In the genomic region with DNA sequence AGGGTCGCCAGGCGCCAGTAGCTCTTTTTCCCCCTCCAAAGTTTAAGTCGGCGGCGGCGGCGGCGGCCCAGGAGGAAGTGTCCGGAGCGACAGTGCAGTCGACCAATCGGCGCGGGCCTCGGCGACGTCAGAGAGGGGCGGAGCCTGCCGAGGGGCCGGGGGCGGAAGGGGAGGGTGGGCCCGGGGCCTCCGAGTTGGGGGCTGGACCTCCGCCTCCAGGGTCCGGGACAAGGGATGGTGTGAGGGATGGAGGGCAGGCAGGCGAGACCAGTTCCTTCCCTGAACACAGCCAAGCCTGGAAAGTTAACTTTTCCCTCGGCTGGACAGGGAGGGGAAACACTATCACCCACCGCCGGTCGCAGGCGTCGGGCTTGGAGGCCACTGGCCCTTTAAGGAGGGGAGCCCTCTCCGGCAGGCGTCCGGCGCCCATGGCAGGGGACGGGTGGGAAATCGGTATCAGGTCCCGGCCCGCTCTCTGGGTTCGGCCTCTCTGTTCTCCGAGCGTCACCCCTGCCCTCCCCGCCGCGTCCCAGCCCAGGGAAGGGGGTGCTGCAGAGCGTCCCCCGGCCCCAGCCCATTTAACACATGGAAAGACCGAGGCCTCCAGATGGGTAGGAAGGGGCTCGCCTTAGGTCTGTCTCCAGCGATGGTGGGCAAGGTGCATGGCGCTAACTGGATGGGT, we compare ENCODE assay signal across 8 cellular contexts. TPM values are rescaled to one million over a fixed set of nuclear protein-coding genes. Genes with fewer than 3 reads are reported as not detected.
DNase-seq lines count a peak whose midpoint lies in the region; ATAC-seq, FAIRE-seq and TF ChIP-seq lines count a peak whose summit lies in the region.

A gene (minus strand): TSS at position 81 of the 682 bp plus-strand sequence. CDS start 744 bp downstream, outside the sequence.

- peak; percentile 88 for DNase-seq in NCI-H69 (lab: John Stamatoyannopoulos, UW)
- DNase-seq in activated CD4-positive, alpha-beta T cell treated with anti-CD3 and anti-CD28 coated beads, Interleukin-2, amount 50 U/mL, for 48 hours: peak; percentile 95
- peak; percentile 90 for DNase-seq in dermis blood vessel endothelial cell
- peak; percentile 57 for DNase-seq in HepG2 (ENCODE audit: low spot score)
- peak; percentile 90 to 91 for DNase-seq in stimulated activated CD4-positive, alpha-beta T cell treated with anti-CD3 and anti-CD28 coated beads, Interleukin-2, amount 100 ng/mL, for 48 hours

- no peak for TF ChIP-seq CTCF in HepG2 (CRISPR knock-in tag; IDR thresholded peaks at IDR 0.05)

- H4K20me1 ChIP-seq in HepG2 (ENCODE audit: insufficient read depth, low read length): no peaks in the 10 kb centered on the region

- ATAC-seq in HG03025 (IDR thresholded peaks at IDR 0.05; ENCODE audit: low FRiP score, unreplicated experiment) (peak; percentile 36), HepG2 (peak; percentile 71), GM21367 (IDR thresholded peaks at IDR 0.05; ENCODE audit: unreplicated experiment) (no peak)

- H2AFZ ChIP-seq in HepG2 (ENCODE audit: low read length): no peak within 1 kb of the TSS

- H3K27me3 ChIP-seq in HepG2 (ENCODE audit: control insufficient read depth in 1 of 2, insufficient read depth in 2 of 2, low read length in 2 of 2): no peaks in the 10 kb centered on the region; a peak in 1 of 5 replicates

- H3K9ac ChIP-seq in HepG2 (ENCODE audit: insufficient read depth, low read depth, low read length): peak within 1 kb of the TSS; percentile 75

- TF ChIP-seq EP300 in HepG2 (IDR thresholded peaks at IDR 0.05; ENCODE audit: low read depth in 2 of 2, low read length in 2 of 2) (no peak), HepG2 (CRISPR knock-in tag; IDR thresholded peaks at IDR 0.05; ENCODE audit: borderline replicate concordance) (no peak)

- TF ChIP-seq POLR2A in HepG2 (IDR thresholded peaks at IDR 0.05; ENCODE audit: insufficient read depth in 1 of 2, low read depth in 2 of 2, low read length in 2 of 2): peak in 1 of 2 experiments; percentile 63; a peak in 2 of 4 replicates

- BruUV-seq in HepG2 (replicated peaks; lab: Mats Ljungman, UMichigan): no TSS peak

- peak within 1 kb of the TSS; percentile 97 for H3K4me3 ChIP-seq in GM08714 (ENCODE audit: low read length)
- peak within 1 kb of the TSS; percentile 79 to 83 (median 82) for H3K4me3 ChIP-seq in HepG2 (replicated peaks in 1 of 3; ENCODE audit: insufficient read depth in 1 of 3, low read depth in 2 of 3, low read length in 3 of 3)

- in situ Hi-C loops in HepG2 (cut with HindIII; ENCODE audit: extremely low pct_ligation_motif_present, low pct_unique_long_range_greater_than_20kb): no loop called here

- H3K79me2 ChIP-seq in HepG2 (ENCODE audit: insufficient read depth, low read length): peaks cover 20% of the 10 kb centered on the region

- no peak for FAIRE-seq in HepG2 (lab: Jason Lieb, UNC)

- CTCF ChIA-PET in HepG2 (lab: Yijun Ruan, JAX; ENCODE audit: low intra/inter-chr PET ratio, low total read pairs): no interaction called here

- no peaks in the 10 kb centered on the region for H3K9me3 ChIP-seq in HepG2 (ENCODE audit: low read length)

- TF ChIP-seq RAD21 in HepG2 (CRISPR knock-in tag; IDR thresholded peaks at IDR 0.05): no peak

- peaks cover 25% of the 10 kb centered on the region for H3K4me1 ChIP-seq in HepG2 (ENCODE audit: insufficient read depth, low read length)

- H3K27ac ChIP-seq in HepG2 (ENCODE audit: extremely low read length, insufficient read depth, low read length): peak within 1 kb of the TSS; percentile 38

- intact Hi-C loops in HepG2 (cut with micrococcal nuclease; ENCODE audit: unreplicated experiment): no loop called here

- POLR2A ChIA-PET in HepG2 (lab: Yijun Ruan, JAX): interaction anchor here (0.8 to 1.4 kb wide), 3 partner anchors 10 to 29 kb away, joined by 3 read pairs; a partner anchor contains a TSS

- peaks cover 7 to 9% of the 10 kb centered on the region in 2 experiments; a peak in 4 of 5 replicates for H3K36me3 ChIP-seq in HepG2 (replicated peaks in 1 of 2; ENCODE audit: control insufficient read depth in 1 of 2, insufficient read depth in 2 of 2, low read length in 2 of 2)

- 10% methylated on average over 8 of the region's 52 CpGs for WGBS in HepG2 (ENCODE audit: low lambda C conversion rate)

- H3K4me2 ChIP-seq in HepG2 (ENCODE audit: low read depth, low read length): peak within 1 kb of the TSS; percentile 96

TF ChIP-seq in HepG2, 621 proteins besides CTCF, POLR2A, EP300 and RAD21 (continues in another document):
- TF ChIP-seq, protein P1, sequence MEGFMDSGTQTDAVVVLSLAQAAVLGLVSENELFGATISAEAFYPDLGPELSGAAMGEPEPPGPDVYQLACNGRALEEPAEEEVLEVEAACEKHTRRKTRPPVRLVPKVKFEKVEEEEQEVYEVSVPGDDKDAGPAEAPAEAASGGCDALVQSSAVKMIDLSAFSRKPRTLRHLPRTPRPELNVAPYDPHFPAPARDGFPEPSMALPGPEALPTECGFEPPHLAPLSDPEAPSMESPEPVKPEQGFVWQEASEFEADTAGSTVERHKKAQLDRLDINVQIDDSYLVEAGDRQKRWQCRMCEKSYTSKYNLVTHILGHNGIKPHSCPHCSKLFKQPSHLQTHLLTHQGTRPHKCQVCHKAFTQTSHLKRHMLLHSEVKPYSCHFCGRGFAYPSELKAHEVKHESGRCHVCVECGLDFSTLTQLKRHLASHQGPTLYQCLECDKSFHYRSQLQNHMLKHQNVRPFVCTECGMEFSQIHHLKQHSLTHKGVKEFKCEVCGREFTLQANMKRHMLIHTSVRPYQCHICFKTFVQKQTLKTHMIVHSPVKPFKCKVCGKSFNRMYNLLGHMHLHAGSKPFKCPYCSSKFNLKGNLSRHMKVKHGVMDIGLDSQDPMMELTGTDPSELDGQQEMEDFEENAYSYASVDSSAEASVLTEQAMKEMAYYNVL (CRISPR knock-in tag; IDR thresholded peaks at IDR 0.05; ENCODE audit: borderline replicate concordance): no peak
- TF ChIP-seq ZNF441 (CRISPR knock-in tag; IDR thresholded peaks at IDR 0.05; ENCODE audit: borderline replicate concordance) (no peak), ZNF543 (CRISPR knock-in tag; IDR thresholded peaks at IDR 0.05) (0 out of 2 replicates have a peak, but pooled peaks have one; percentile 21), SOX13 (IDR thresholded peaks at IDR 0.05) (no peak), SOX13 (CRISPR knock-in tag; conservative IDR thresholded peaks at IDR 0.05 in 1 of 2, IDR thresholded peaks at IDR 0.05 in 1 of 2) (no peak), ZNF652 (CRISPR knock-in tag; IDR thresholded peaks at IDR 0.05; ENCODE audit: borderline replicate concordance, low read depth) (no peak)

RNA-seq across cellular contexts. Expression of the gene that starts here (rescaled TPM):
- total RNA-seq in dermis blood vessel endothelial cell: 84.2 and 135 TPM in 2 replicates
- 6.7 and 13.2 TPM in 2 replicates for total RNA-seq in HepG2 (2016; rRNA removed; fragmentation: Illumina TruSeq; extraction: Trizol)
- 3.7 and 5.6 TPM in 2 replicates for total RNA-seq in HepG2 (2016; cell fraction: cytosol; rRNA removed; fragmentation: Illumina TruSeq; extraction: Trizol; ENCODE audit: low read depth)
- total RNA-seq in HepG2 (2016; cell fraction: insoluble cytoplasmic fraction; rRNA removed; fragmentation: Illumina TruSeq; extraction: Trizol): 7.7 and 10.7 TPM in 2 replicates
- total RNA-seq in HepG2 (2016; cell fraction: membrane; rRNA removed; fragmentation: Illumina TruSeq; extraction: Trizol): 10.7 and 11.6 TPM in 2 replicates
- 9.5 and 12.7 TPM in 2 replicates for total RNA-seq in HepG2 (2016; cell fraction: nucleus; rRNA removed; fragmentation: Illumina TruSeq; extraction: Trizol)
- 7.3 and 9.2 TPM in 2 replicates for polyA plus RNA-seq in HepG2 (2011; rRNA removed)
- polyA plus RNA-seq in HepG2 (2011; cell fraction: cytosol; rRNA removed): 5.7 and 8.3 TPM in 2 replicates
- polyA plus RNA-seq in HepG2 (2011; cell fraction: nucleus; rRNA removed): 19.6 and 26.3 TPM in 2 replicates
- 12.3 and 18.9 TPM in 2 replicates for polyA plus RNA-seq in HepG2 (2012)
- 4.2 and 4.7 TPM in 2 replicates for polyA plus RNA-seq in HepG2 (2016; cell fraction: cytosol; fragmentation: Illumina TruSeq; extraction: Trizol; ENCODE audit: low read depth)
- polyA plus RNA-seq in HepG2 (2016; cell fraction: insoluble cytoplasmic fraction; fragmentation: Illumina TruSeq; extraction: Trizol; ENCODE audit: low read depth): 12.5 and 12.9 TPM in 2 replicates
- 6.8 and 7.6 TPM in 2 replicates for polyA plus RNA-seq in HepG2 (2016; cell fraction: membrane; fragmentation: Illumina TruSeq; extraction: Trizol; ENCODE audit: low read depth)
- polyA plus RNA-seq in HepG2 (2016; cell fraction: nucleus; fragmentation: Illumina TruSeq; extraction: Trizol; ENCODE audit: insufficient read depth, low read depth): 26.1 and 27.2 TPM in 2 replicates
- 10.6 and 14.4 TPM in 2 replicates for polyA minus RNA-seq in HepG2 (2011; rRNA and poly(A)+ RNA removed; ENCODE audit: low replicate concordance)
- polyA minus RNA-seq in HepG2 (2011; cell fraction: cytosol; rRNA and poly(A)+ RNA removed): 8.2 and 11.7 TPM in 2 replicates
- 9.1 TPM in 2 replicates for polyA minus RNA-seq in HepG2 (2011; cell fraction: nucleus; rRNA and poly(A)+ RNA removed)
